1 cellular context compared by ENCODE assay signal in genomic region chr19:42250249-42250665, GRCh38.
TF ChIP-seq lines count a peak whose summit lies in the region.

No MANE protein-coding gene starts in this region.

TF ChIP-seq in HepG2, 621 proteins besides CTCF, POLR2A, EP300 and RAD21:
- TF ChIP-seq RBFOX2 (IDR thresholded peaks at IDR 0.05; ENCODE audit: low read depth, low read length), result peak; percentile 59; the same call in 1 of the 2 replicates
- no peak for TF ChIP-seq SKIL (CRISPR knock-in tag; IDR thresholded peaks at IDR 0.05; ENCODE audit: borderline replicate concordance)
